Comparison of ENCODE assay signal across 8 cellular contexts in genomic region chr15:78422571-78423340, GRCh38. TPM values are rescaled to one million over a fixed set of nuclear protein-coding genes. Genes with fewer than 3 reads are reported as not detected.
A peak's percentile ranks its signal among the peaks of the same experiment; 100 is the strongest.
DNase-seq lines count a peak whose midpoint lies in the region; ATAC-seq and TF ChIP-seq lines count a peak whose summit lies in the region.

No MANE protein-coding gene starts in this region.

- H3K9me3 Mint-ChIP-seq in HFFc6 = no peaks in the 10 kb centered on the region
- H3K9me3 Mint-ChIP-seq in activated CD4-positive, alpha-beta memory T cell treated with anti-CD3 and anti-CD28 coated beads for 36 hours = no peaks in the 10 kb centered on the region

- no peaks in the 10 kb centered on the region for H3K36me3 ChIP-seq in mesenchymal stem cell (ENCODE audit: control insufficient read depth in 1 of 2, insufficient read depth in 2 of 2, low read depth in 1 of 2, low read length in 2 of 2)

- H3K23ac ChIP-seq in mesenchymal stem cell (ENCODE audit: low read length in 2 of 2) = no peak overlapping the region

- no peak overlapping the region for H4K91ac ChIP-seq in mesenchymal stem cell (ENCODE audit: low read length)

- no peak overlapping the region for H3K4me3 ChIP-seq in mesenchymal stem cell (ENCODE audit: insufficient read depth in 1 of 2, low read depth in 1 of 2, low read length in 2 of 2)

- peaks cover 23% of the 10 kb centered on the region for H3K27me3 Mint-ChIP-seq in HFFc6 (ENCODE audit: insufficient read depth)
- H3K27me3 Mint-ChIP-seq in activated CD4-positive, alpha-beta memory T cell treated with anti-CD3 and anti-CD28 coated beads for 36 hours = peaks cover 4% of the 10 kb centered on the region

- H3K9me3 ChIP-seq in mesenchymal stem cell (ENCODE audit: control insufficient read depth, low read length) = no peaks in the 10 kb centered on the region

- peaks cover 14 to 26% of the 10 kb centered on the region in 2 experiments for H3K27me3 ChIP-seq in mesenchymal stem cell (ENCODE audit: control insufficient read depth in 1 of 2, insufficient read depth in 1 of 2, low read length in 2 of 2)

- TF ChIP-seq CTCF in HFFc6 (IDR thresholded peaks at IDR 0.05) = peak; percentile 96

- no peak overlapping the region for H2BK15ac ChIP-seq in mesenchymal stem cell (ENCODE audit: low read depth, poor library complexity, severe bottlenecking)

- WGBS in mesenchymal stem cell = 49% methylated on average over 11 of the region's 12 CpGs

- no peaks in the 10 kb centered on the region for H3K36me3 Mint-ChIP-seq in HFFc6 (ENCODE audit: low read depth)
- no peaks in the 10 kb centered on the region for H3K36me3 Mint-ChIP-seq in activated CD4-positive, alpha-beta memory T cell treated with anti-CD3 and anti-CD28 coated beads for 36 hours

- H3K18ac ChIP-seq in mesenchymal stem cell (ENCODE audit: low read depth in 1 of 2, low read length in 2 of 2) = no peak overlapping the region

- H2BK12ac ChIP-seq in mesenchymal stem cell (ENCODE audit: low read length in 2 of 2) = no peak overlapping the region

- no peak for ATAC-seq in GM19395 (IDR thresholded peaks at IDR 0.05; ENCODE audit: unreplicated experiment)

- H2AK5ac ChIP-seq in mesenchymal stem cell (ENCODE audit: low read length, severe bottlenecking) = no peak overlapping the region

- H3K14ac ChIP-seq in mesenchymal stem cell (ENCODE audit: low read length in 2 of 2) = no peak overlapping the region

- intact Hi-C loops in activated CD4-positive, alpha-beta memory T cell treated with anti-CD3 and anti-CD28 coated beads for 36 hours (cut with micrococcal nuclease) = loop anchor here (1.0 kb wide), 2 partner anchors 114 to 309 kb away; no protein-coding TSS in a partner anchor

- H2BK5ac ChIP-seq in mesenchymal stem cell (ENCODE audit: low read depth, low read length, poor library complexity, severe bottlenecking) = no peak overlapping the region

- no peak overlapping the region for H2BK120ac ChIP-seq in mesenchymal stem cell (ENCODE audit: low read depth, low read length)

- peaks cover 17% of the 10 kb centered on the region for H3K4me1 Mint-ChIP-seq in HFFc6 (ENCODE audit: low read depth)
- peaks cover 17% of the 10 kb centered on the region for H3K4me1 Mint-ChIP-seq in activated CD4-positive, alpha-beta memory T cell treated with anti-CD3 and anti-CD28 coated beads for 36 hours (ENCODE audit: low read depth)

- H3K9ac ChIP-seq in mesenchymal stem cell (ENCODE audit: low read length) = no peak overlapping the region

- H3K4ac ChIP-seq in mesenchymal stem cell (ENCODE audit: low read depth in 1 of 2, low read length in 2 of 2) = no peak overlapping the region

- POLR2A ChIA-PET in activated CD4-positive, alpha-beta memory T cell treated with anti-CD3 and anti-CD28 coated beads for 36 hours (lab: Charles Lee) = interaction anchor here (1.0 to 1.2 kb wide), 2 partner anchors 15 to 123 kb away, joined by 3 to 7 read pairs; partner anchors contain the start of genes IREB2 and SKIC8

- no peak overlapping the region for H4K8ac ChIP-seq in mesenchymal stem cell (ENCODE audit: low read length)

- H2AFZ ChIP-seq in mesenchymal stem cell (ENCODE audit: low read depth, low read length) = no peak overlapping the region

- H3K4me1 ChIP-seq in mesenchymal stem cell (ENCODE audit: control insufficient read depth, insufficient read depth, low read depth, low read length) = peaks cover 5% of the 10 kb centered on the region

- no peak overlapping the region for H3K27ac ChIP-seq in mesenchymal stem cell (ENCODE audit: low read length, poor library complexity, severe bottlenecking)

- H3K79me1 ChIP-seq in mesenchymal stem cell (replicated peaks; ENCODE audit: low read length, poor library complexity, severe bottlenecking) = no peaks in the 10 kb centered on the region

- H3K4me2 ChIP-seq in mesenchymal stem cell (ENCODE audit: low read length, poor library complexity, severe bottlenecking) = no peak overlapping the region

- no peak overlapping the region for H3K4me3 Mint-ChIP-seq in HFFc6
- H3K4me3 Mint-ChIP-seq in activated CD4-positive, alpha-beta memory T cell treated with anti-CD3 and anti-CD28 coated beads for 36 hours = no peak overlapping the region

- peak in 9 of 14 donors; percentile 8 to 55 (median 17) for DNase-seq in C1 segment of cervical spinal cord (lab: John Stamatoyannopoulos, UW)
- peak; percentile 33 for DNase-seq in HFFc6
- DNase-seq in NCI-H82 treated with DMSO at 0.1 percent for 48 hours (lab: John Stamatoyannopoulos, UW; ENCODE audit: unreplicated experiment) = peak; percentile 44
- DNase-seq in activated CD4-positive, alpha-beta memory T cell treated with anti-CD3 and anti-CD28 coated beads for 36 hours = peak; percentile 76
- peak; percentile 65 for DNase-seq in ecto neural progenitor cell (ENCODE audit: low spot score)
- peak; percentile 62 for DNase-seq in mesenchymal stem cell
- peak; percentile 34 to 38 for DNase-seq in stimulated activated CD8-positive, alpha-beta memory T cell treated with anti-CD3 and anti-CD28 coated beads, Interleukin-2, amount 100 ng/mL, for 48 hours (ENCODE audit: low read depth in 2 of 2)

- H3K27ac Mint-ChIP-seq in HFFc6 = no peak overlapping the region
- H3K27ac Mint-ChIP-seq in activated CD4-positive, alpha-beta memory T cell treated with anti-CD3 and anti-CD28 coated beads for 36 hours = no peak overlapping the region

- CTCF ChIA-PET in activated CD4-positive, alpha-beta memory T cell treated with anti-CD3 and anti-CD28 coated beads for 36 hours (lab: Charles Lee) = interaction anchor here (0.6 to 2.9 kb wide), 36 partner anchors 11 to 310 kb away, joined by 3 to 35 read pairs (median 4); partner anchors contain the start of genes CHRNA5, DNAJA4, IREB2 and SKIC8

RNA-seq across cellular contexts. Expression of gene IREB2, which starts 15.3 kb away (rescaled TPM):
- total RNA-seq in HFFc6 (2021; fragmentation: NEBNext Ultra II Directional; extraction: Animal tissue kit (Norgen Biotek cat#: 25700)) = 10 to 100 TPM; 35.8 to 42.5 (median 38.5) TPM
- 10 to 100 TPM; 52.8 to 53.7 TPM for total RNA-seq in activated CD4-positive, alpha-beta memory T cell treated with anti-CD3 and anti-CD28 coated beads for 36 hours
- 22.3 TPM for polyA plus RNA-seq in mesenchymal stem cell (2013, experiment 1 of 2)
- polyA plus RNA-seq in mesenchymal stem cell (2013, experiment 2 of 2) = 21.7 TPM

Comparison
In these comparisons a context has a peak if more than half of its experiments do, and no peak if none do; other contexts are left out.
1. DNase-seq: peak in every context shown above with its lines; median percentile 76 in activated CD4-positive, alpha-beta memory T cell treated with anti-CD3 and anti-CD28 coated beads for 36 hours; 65 in ecto neural progenitor cell; 62 in mesenchymal stem cell; 44 in NCI-H82 treated with DMSO at 0.1 percent for 48 hours; 36 in stimulated activated CD8-positive, alpha-beta memory T cell treated with anti-CD3 and anti-CD28 coated beads, Interleukin-2, amount 100 ng/mL, for 48 hours; 33 in HFFc6; 17 in C1 segment of cervical spinal cord.